In the genomic region with DNA sequence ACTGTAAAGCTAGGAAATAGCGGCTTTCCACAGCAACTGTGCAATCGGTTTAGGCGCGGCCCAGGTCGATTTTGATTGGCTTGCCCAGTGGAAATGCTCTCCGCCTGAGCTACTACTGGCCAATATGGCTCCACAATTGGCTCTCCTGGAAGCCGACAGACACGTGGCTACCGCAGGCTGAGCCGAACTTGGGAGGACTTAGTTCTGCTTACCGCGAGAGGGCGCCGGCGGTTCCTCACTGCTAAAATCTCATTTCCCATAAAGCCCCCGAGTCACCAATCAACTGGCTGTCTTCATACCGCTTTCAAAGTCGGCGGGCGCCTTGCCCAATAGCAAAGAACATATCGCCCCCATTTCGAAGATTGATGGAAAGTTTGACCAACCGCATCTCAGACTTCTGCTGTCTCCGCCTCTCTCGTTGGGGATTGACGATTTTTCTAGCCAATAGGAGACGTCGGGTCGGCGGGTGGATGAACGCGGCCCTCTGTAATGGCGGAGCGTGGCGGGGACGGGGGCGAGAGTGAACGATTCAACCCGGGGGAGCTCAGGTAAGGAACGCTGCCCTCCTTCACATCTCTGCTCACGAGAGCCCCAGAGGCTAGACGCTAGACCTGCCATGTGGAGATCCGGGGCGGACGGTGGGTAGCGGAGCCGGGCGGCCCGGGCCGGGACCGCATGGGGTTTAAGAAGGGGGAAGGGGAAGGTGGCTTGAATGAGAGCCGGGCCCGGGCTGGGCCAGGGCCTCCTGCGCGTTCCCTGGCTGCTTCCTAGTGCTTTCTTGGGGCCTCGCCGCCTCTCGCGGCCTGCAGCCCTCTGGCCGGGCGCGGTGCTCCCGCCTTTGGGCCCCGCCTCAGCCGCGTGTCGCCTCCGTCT, we compare ENCODE assay signal across 8 cellular contexts. TPM values are rescaled to one million over a fixed set of nuclear protein-coding genes. Genes with fewer than 3 reads are reported as not detected.
DNase-seq lines count a peak whose midpoint lies in the region; ATAC-seq and TF ChIP-seq lines count a peak whose summit lies in the region.

A gene (plus strand): TSS at position 473 of the 873 bp plus-strand sequence. CDS start 17 bp downstream, at position 490.

- H3K36me3 ChIP-seq in duodenal mucosa (ENCODE audit: control insufficient read depth in 1 of 2, insufficient read depth in 2 of 2, low read length in 2 of 2): no peaks in the 10 kb centered on the region

- TF ChIP-seq POLR2A in lower leg skin (IDR thresholded peaks at IDR 0.05): no peak

- peaks cover 12% of the 10 kb centered on the region for H3K36me3 Mint-ChIP-seq in activated CD4-positive, alpha-beta memory T cell treated with anti-CD3 and anti-CD28 coated beads for 36 hours

- ATAC-seq in GM19395 (IDR thresholded peaks at IDR 0.05; ENCODE audit: unreplicated experiment): peak; percentile 96
- ATAC-seq in HG03571 (IDR thresholded peaks at IDR 0.05; ENCODE audit: unreplicated experiment): peak; percentile 97

- no peaks in the 10 kb centered on the region for H3K9me3 ChIP-seq in duodenal mucosa (ENCODE audit: control insufficient read depth in 1 of 2, low read length in 2 of 2)

- TF ChIP-seq CTCF in lower leg skin (IDR thresholded peaks at IDR 0.05): peak in 1 of 3 donors; percentile 86

- no peaks in the 10 kb centered on the region for H3K27me3 ChIP-seq in duodenal mucosa (ENCODE audit: control insufficient read depth in 1 of 2, insufficient read depth in 2 of 2, low read length in 2 of 2)

- DNase-seq in CD1c-positive myeloid dendritic cell (ENCODE audit: extremely low spot score) (peak; percentile 100), NCI-H82 (lab: John Stamatoyannopoulos, UW) (peak; percentile 99), lower leg skin (ENCODE audit: low spot score in 2 of 2) (peak; percentile 100)
- DNase-seq in activated CD4-positive, alpha-beta memory T cell treated with anti-CD3 and anti-CD28 coated beads for 36 hours: peak; percentile 99
- DNase-seq in stimulated activated CD4-positive, alpha-beta T cell treated with anti-CD3 and anti-CD28 coated beads, TNF-alpha, amount 100 ng/mL, for 1 hour (ENCODE audit: low read depth in 3 of 3, low spot score in 1 of 3): peak; percentile 90 to 95 (median 91)

- CTCF ChIA-PET in activated CD4-positive, alpha-beta memory T cell treated with anti-CD3 and anti-CD28 coated beads for 36 hours (lab: Charles Lee): interaction anchor here (0.8 to 1.8 kb wide), 5 partner anchors 18 to 217 kb away, joined by 3 to 5 read pairs (median 3); no protein-coding TSS in a partner anchor

- peaks cover 37% of the 10 kb centered on the region for H3K4me1 Mint-ChIP-seq in activated CD4-positive, alpha-beta memory T cell treated with anti-CD3 and anti-CD28 coated beads for 36 hours (ENCODE audit: low read depth)

- H3K27me3 Mint-ChIP-seq in activated CD4-positive, alpha-beta memory T cell treated with anti-CD3 and anti-CD28 coated beads for 36 hours: no peaks in the 10 kb centered on the region

- POLR2A ChIA-PET in activated CD4-positive, alpha-beta memory T cell treated with anti-CD3 and anti-CD28 coated beads for 36 hours (lab: Charles Lee): no interaction called here

- WGBS in lower leg skin, 2 donors: 1% methylated on average over 68 of the region's 68 CpGs

- H3K9me3 Mint-ChIP-seq in activated CD4-positive, alpha-beta memory T cell treated with anti-CD3 and anti-CD28 coated beads for 36 hours: no peaks in the 10 kb centered on the region

- peak within 1 kb of the TSS; percentile 98 for H3K27ac Mint-ChIP-seq in activated CD4-positive, alpha-beta memory T cell treated with anti-CD3 and anti-CD28 coated beads for 36 hours

- peak within 1 kb of the TSS; percentile 92 to 97 for H3K9ac ChIP-seq in duodenal mucosa (ENCODE audit: low read depth in 1 of 2, low read length in 2 of 2)

- intact Hi-C loops in activated CD4-positive, alpha-beta memory T cell treated with anti-CD3 and anti-CD28 coated beads for 36 hours (cut with micrococcal nuclease): loop anchor here (1.0 to 10.0 kb wide), 5 partner anchors 244 to 1935 kb away; a partner anchor contains a TSS
- intact Hi-C loops in lower leg skin (cut with DNase I; ENCODE audit: low total_unique reads): no loop called here

- H3K4me3 Mint-ChIP-seq in activated CD4-positive, alpha-beta memory T cell treated with anti-CD3 and anti-CD28 coated beads for 36 hours: peak within 1 kb of the TSS; percentile 97

- H3K4me1 ChIP-seq in duodenal mucosa (ENCODE audit: control insufficient read depth in 1 of 2, insufficient read depth in 2 of 2, low read length in 2 of 2): peaks cover 16 to 30% of the 10 kb centered on the region in 2 donors

- peak within 1 kb of the TSS; percentile 88 to 100 for H3K4me3 ChIP-seq in duodenal mucosa (ENCODE audit: low read depth in 1 of 2, low read length in 2 of 2)
- H3K4me3 ChIP-seq in lower leg skin (ENCODE audit: low read depth, poor library complexity, severe bottlenecking): peak within 1 kb of the TSS; percentile 81

- peak within 1 kb of the TSS; percentile 81 for H3K27ac ChIP-seq in duodenal mucosa (ENCODE audit: low read depth, low read length)

RNA-seq across cellular contexts. Expression of the gene that starts here (rescaled TPM):
- 10 to 100 TPM; 93.3 to 99.4 TPM for total RNA-seq in activated CD4-positive, alpha-beta memory T cell treated with anti-CD3 and anti-CD28 coated beads for 36 hours
- 10 to 100 TPM; 33.8 to 69.5 (median 42.2) TPM for total RNA-seq in lower leg skin

Comparison
In these comparisons a context has a peak if more than half of its experiments do, and no peak if none do; other contexts are left out.
1. Peak in every context shown above with its lines: DNase-seq, ATAC-seq, H3K4me3 ChIP-seq and H3K27ac ChIP-seq.